ENCODE assay signal across 9 cellular contexts in the genomic region with DNA sequence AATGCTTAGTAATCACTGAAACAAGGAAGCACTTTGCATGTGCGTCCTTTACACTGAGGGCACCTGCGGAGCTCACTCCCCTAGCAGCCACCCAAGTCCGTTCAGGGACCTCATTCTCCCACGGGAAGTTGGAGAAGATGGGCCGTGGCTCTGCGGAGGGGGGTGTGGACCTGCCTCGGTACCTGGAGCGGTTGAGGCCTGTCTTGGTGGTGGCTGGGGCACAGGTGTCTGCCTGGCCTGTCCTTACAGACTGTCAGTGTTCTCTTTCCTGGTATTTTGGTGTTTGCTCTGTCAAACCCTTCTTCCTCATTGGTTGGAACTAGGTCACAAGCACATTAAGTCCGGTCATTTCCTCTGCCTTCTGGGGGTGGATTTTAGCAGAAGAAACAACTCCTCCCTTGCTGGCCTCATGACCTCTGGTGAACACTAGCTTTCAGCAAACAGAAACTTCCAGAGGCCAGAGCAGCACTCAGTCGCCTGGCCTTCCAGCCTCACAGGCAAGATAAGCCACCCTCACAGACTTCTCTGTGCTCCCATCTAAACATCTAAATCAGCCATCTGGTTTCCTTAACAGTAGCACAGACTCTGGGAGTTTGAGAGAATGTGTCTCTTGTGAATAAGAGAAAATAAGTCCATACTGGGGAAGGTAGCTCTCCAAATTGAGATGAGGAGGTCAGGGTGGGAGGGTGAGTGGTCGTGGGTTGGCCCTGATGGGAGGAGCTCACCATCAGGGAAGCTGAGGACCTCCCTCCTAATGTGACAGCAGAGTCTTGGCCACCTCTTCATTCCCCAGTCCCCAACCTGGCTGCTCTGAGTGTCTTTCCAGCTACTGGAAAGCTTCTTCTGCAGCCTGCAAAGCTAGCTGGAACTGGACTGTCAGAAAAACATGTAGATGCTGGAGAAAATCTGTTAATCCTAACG. TPM values are rescaled to one million over a fixed set of nuclear protein-coding genes. Genes with fewer than 3 reads are reported as not detected.
DNase-seq lines count a peak whose midpoint lies in the region; ATAC-seq and TF ChIP-seq lines count a peak whose summit lies in the region.
"Had no signal": no experiment of that assay in that cellular context is flagged by ENCODE, and none has a peak within 500 bp of the region (broad histone marks: within the 10 kb centered on the region; RNA-seq: fewer than 3 reads in every experiment).

No MANE protein-coding gene starts in this region.

- H3K4me1 ChIP-seq in lung (ENCODE audit: control insufficient read depth in 2 of 2, insufficient read depth in 2 of 2, low read length in 2 of 2) (peaks cover 8 to 23% of the 10 kb centered on the region in 2 donors), upper lobe of right lung (peaks cover 45% of the 10 kb centered on the region)

- intact Hi-C loops in upper lobe of right lung (cut with DNase I): no loop called here

- no peak overlapping the region for H3K4me3 ChIP-seq in lung
- H3K4me3 ChIP-seq in upper lobe of right lung: no peak overlapping the region

- H3K9me3 ChIP-seq in lung (ENCODE audit: control insufficient read depth in 2 of 2, insufficient read depth in 1 of 2, low read length in 1 of 2): no peaks in the 10 kb centered on the region
- H3K9me3 ChIP-seq in upper lobe of right lung: no peaks in the 10 kb centered on the region

- H3K27ac ChIP-seq in cingulate gyrus (ENCODE audit: low read depth, low read length) (peak overlapping the region; percentile 90), lung (ENCODE audit: low read depth in 1 of 2, low read length in 1 of 2) (peak overlapping the region; percentile 41 to 90), upper lobe of right lung (peak overlapping the region; percentile 80)

- H3K36me3 ChIP-seq in lung (ENCODE audit: control insufficient read depth in 2 of 2, insufficient read depth in 2 of 2, low read length in 2 of 2) (peaks cover 2 to 12% of the 10 kb centered on the region in 2 donors), upper lobe of right lung (peaks cover 41% of the 10 kb centered on the region)

- no peak for DNase-seq in activated naive CD4-positive, alpha-beta T cell treated with anti-CD3 and anti-CD28 coated beads, Interleukin-2, amount 50 U/mL, for 72 hours (ENCODE audit: low spot score in 2 of 2)
- no peak for DNase-seq in activated naive CD4-positive, alpha-beta T cell (lab: John Stamatoyannopoulos, UW)
- peak; percentile 48 for DNase-seq in lung (ENCODE audit: low spot score)
- DNase-seq in upper lobe of right lung: no peak
- DNase-seq: activated T-cell treated with anti-CD3 and anti-CD28 coated beads, Interleukin-2, amount 50 U/mL, for 48 hours had no signal

- H3K27me3 ChIP-seq in lung (ENCODE audit: control insufficient read depth, insufficient read depth) (no peaks in the 10 kb centered on the region), upper lobe of right lung (no peaks in the 10 kb centered on the region)

- no peak for TF ChIP-seq CTCF in lung (IDR thresholded peaks at IDR 0.05; ENCODE audit: control extremely low read depth, extremely low read depth)
- TF ChIP-seq CTCF in upper lobe of right lung (IDR thresholded peaks at IDR 0.05): no peak

- 59 to 67% methylated on average over 12 of the region's 12 CpGs for WGBS in lung, 2 donors

- H3K36me3 Mint-ChIP-seq in activated naive CD4-positive, alpha-beta T cell treated with anti-CD3 and anti-CD28 coated beads, Interleukin-2, amount 50 U/mL, for 72 hours: peaks cover 0 to under 1% of the 10 kb centered on the region in 2 donors

- H3K27ac Mint-ChIP-seq in activated naive CD4-positive, alpha-beta T cell treated with anti-CD3 and anti-CD28 coated beads, Interleukin-2, amount 50 U/mL, for 72 hours: peak overlapping the region; percentile 49 to 52

- no peak for ATAC-seq in activated naive CD4-positive, alpha-beta T cell treated with anti-CD3 and anti-CD28 coated beads, Interleukin-2, amount 50 U/mL, for 72 hours
- ATAC-seq in lung (ENCODE audit: insufficient read depth, low FRiP score) (peak; percentile 70), upper lobe of right lung (peak; percentile 89), HG03175 (IDR thresholded peaks at IDR 0.05; ENCODE audit: unreplicated experiment) (no peak), HG02798 (IDR thresholded peaks at IDR 0.05; ENCODE audit: poor library complexity, unreplicated experiment) (no peak), HG03196 (IDR thresholded peaks at IDR 0.05; ENCODE audit: unreplicated experiment) (no peak)

- H3K9me3 Mint-ChIP-seq in activated naive CD4-positive, alpha-beta T cell treated with anti-CD3 and anti-CD28 coated beads, Interleukin-2, amount 50 U/mL, for 72 hours: no peaks in the 10 kb centered on the region

RNA-seq across cellular contexts. Expression of a gene that starts 8.6 kb away (rescaled TPM):
- 10 to 100 TPM; 25.2 to 25.6 TPM for total RNA-seq in activated naive CD4-positive, alpha-beta T cell treated with anti-CD3 and anti-CD28 coated beads, Interleukin-2, amount 50 U/mL, for 72 hours
- total RNA-seq in lung (10 to 100 TPM; 14.8 to 27.2 TPM), upper lobe of right lung (24.3 TPM)
- polyA plus RNA-seq in lung: 10 to 100 TPM; 14.9 to 19.3 TPM

RNA-seq across cellular contexts. Expression of a gene that starts 8.8 kb away (rescaled TPM):
- total RNA-seq in activated naive CD4-positive, alpha-beta T cell treated with anti-CD3 and anti-CD28 coated beads, Interleukin-2, amount 50 U/mL, for 72 hours: 10 to 100 TPM; 68.3 to 97.6 TPM
- total RNA-seq in lung (100 to 1,000 TPM in 1 of 2 donors, 10 to 100 TPM in 1; 54.7 to 107 TPM), upper lobe of right lung (113 TPM)
- 10 to 100 TPM; 35.4 to 45.8 TPM for polyA plus RNA-seq in lung

RNA-seq across cellular contexts. Expression of a gene that starts 49.8 kb away (rescaled TPM):
- total RNA-seq in activated naive CD4-positive, alpha-beta T cell treated with anti-CD3 and anti-CD28 coated beads, Interleukin-2, amount 50 U/mL, for 72 hours: 10 to 100 TPM; 70.0 to 84.9 TPM
- total RNA-seq in lung (10 to 100 TPM; 54.9 to 58.6 TPM), upper lobe of right lung (60.8 TPM)
- 10 to 100 TPM; 18.3 to 23.3 TPM for polyA plus RNA-seq in lung

Comparison
In these comparisons a context has a peak if more than half of its experiments do, and no peak if none do; other contexts are left out.
1. ATAC-seq: peak in lung (single experiment) and upper lobe of right lung (single experiment); none in activated naive CD4-positive, alpha-beta T cell treated with anti-CD3 and anti-CD28 coated beads, Interleukin-2, amount 50 U/mL, for 72 hours (0 of 2), HG03175 (single experiment), HG02798 (single experiment) and HG03196 (single experiment).
2. Peak in every context shown above with its lines, with median percentiles within 50 percentile points of each other: H3K27ac ChIP-seq.